Comparison of ENCODE assay signal across 15 cellular contexts in genomic region chrX:97234471-97235097, GRCh38.
DNase-seq lines count a peak whose midpoint lies in the region; ATAC-seq and TF ChIP-seq lines count a peak whose summit lies in the region.
"Had no signal": no experiment of that assay in that cellular context is flagged by ENCODE, and none has a peak within 500 bp of the region (broad histone marks: within the 10 kb centered on the region; RNA-seq: fewer than 3 reads in every experiment).

No MANE protein-coding gene starts in this region.

- H3K4me2 ChIP-seq in OCI-LY3 (ENCODE audit: low read length): peak overlapping the region; percentile 68

- no peaks in the 10 kb centered on the region for H3K9me3 ChIP-seq in OCI-LY3 (ENCODE audit: insufficient read depth, low read length)

- H3K4me3 ChIP-seq in OCI-LY3 (ENCODE audit: low read length): 0 out of 2 replicates have a peak overlapping the region, but pooled peaks have one; percentile 8

- DNase-seq in DMS114 treated with DMSO at 0.1 percent for 48 hours (lab: John Stamatoyannopoulos, UW; ENCODE audit: unreplicated experiment): no peak
- DNase-seq in islet precursor cell: no peak
- no peak for DNase-seq in stimulated activated CD4-positive, alpha-beta T cell treated with anti-CD3 and anti-CD28 coated beads, Interleukin-2, amount 100 ng/mL, for 24 hours
- no peak for DNase-seq in omental fat pad (ENCODE audit: low spot score)
- DNase-seq: activated naive CD4-positive, alpha-beta T cell; CD8-positive, alpha-beta memory T cell; IMR-90; NCI-H2171 treated with DMSO at 0.1 percent for 48 hours; nucleus accumbens; SHP77 treated with DMSO at 0.1 percent for 48 hours had no signal

- H2AFZ ChIP-seq in OCI-LY3 (ENCODE audit: low read depth, low read length): no peak overlapping the region

- H3K9ac ChIP-seq in OCI-LY3 (ENCODE audit: low read length): no peak overlapping the region; the same call in 1 of the 2 replicates

- no peaks in the 10 kb centered on the region for H4K20me1 ChIP-seq in OCI-LY3 (ENCODE audit: insufficient read depth, low read length)

- H3K79me2 ChIP-seq in OCI-LY3 (ENCODE audit: low read length): no peaks in the 10 kb centered on the region

- TF ChIP-seq CTCF in OCI-LY3 (IDR thresholded peaks at IDR 0.05; ENCODE audit: low read depth, low read length): no peak
- TF ChIP-seq CTCF in omental fat pad (IDR thresholded peaks at IDR 0.05): no peak

- peak overlapping the region; percentile 47 for H3K27ac ChIP-seq in OCI-LY3 (ENCODE audit: low read length)

- peak; percentile 99 for ATAC-seq in GM18861 (IDR thresholded peaks at IDR 0.05; ENCODE audit: unreplicated experiment)
- ATAC-seq in GM21447 (IDR thresholded peaks at IDR 0.05; ENCODE audit: unreplicated experiment): peak; percentile 100
- peak; percentile 99 for ATAC-seq in HG03060 (IDR thresholded peaks at IDR 0.05; ENCODE audit: low read depth, unreplicated experiment)
- ATAC-seq in omental fat pad (ENCODE audit: low FRiP score): no peak
- ATAC-seq: left lobe of liver had no signal

- no peaks in the 10 kb centered on the region for H3K27me3 ChIP-seq in OCI-LY3 (ENCODE audit: low read depth, low read length)

- H3K4me1 ChIP-seq in OCI-LY3 (ENCODE audit: low read length): peaks cover 10% of the 10 kb centered on the region

- no peaks in the 10 kb centered on the region for H3K36me3 ChIP-seq in OCI-LY3 (replicated peaks; ENCODE audit: low read depth, low read length)
